In the genomic region with DNA sequence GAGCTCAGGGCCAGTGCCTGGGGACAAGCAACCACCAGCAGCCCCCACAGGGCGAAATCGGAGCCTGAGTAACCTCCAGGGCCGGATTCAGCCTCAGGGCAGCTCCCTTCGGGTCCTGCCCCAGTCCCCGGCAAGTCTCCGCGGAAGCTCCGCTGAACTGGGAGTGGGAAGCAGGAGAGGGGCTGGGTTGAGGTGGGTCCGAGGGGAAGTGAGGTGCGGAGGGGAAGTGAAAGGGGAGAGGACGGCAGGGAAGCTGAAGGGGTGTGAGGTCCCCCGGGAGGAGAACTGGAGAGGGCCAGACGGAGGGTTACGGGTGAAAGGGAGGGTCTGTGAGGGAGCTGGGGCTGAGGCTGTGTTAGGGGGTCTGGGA, we compare ENCODE assay signal across 9 cellular contexts. TPM values are rescaled to one million over a fixed set of nuclear protein-coding genes. Genes with fewer than 3 reads are reported as not detected.
A peak's percentile ranks its signal among the peaks of the same experiment; 100 is the strongest.
DNase-seq lines count a peak whose midpoint lies in the region; ATAC-seq lines count a peak whose summit lies in the region.
"Had no signal": no experiment of that assay in that cellular context is flagged by ENCODE, and none has a peak within 500 bp of the region (broad histone marks: within the 10 kb centered on the region; RNA-seq: fewer than 3 reads in every experiment).

No MANE protein-coding gene starts in this region.

- H3K36me3 Mint-ChIP-seq in T-cell = no peaks in the 10 kb centered on the region
- H3K36me3 Mint-ChIP-seq in stimulated activated memory B cell treated with anti-CD40 and anti-IgM and Interleukin-4, amounts not matched to agents 10 μg/mL and 1 μg/mL and 100 μg/mL, for 72 hours = peaks cover 8% of the 10 kb centered on the region

- peaks cover 0 to 15% (median 8%) of the 10 kb centered on the region in 3 donors for H3K4me1 Mint-ChIP-seq in T-cell
- H3K4me1 Mint-ChIP-seq in stimulated activated memory B cell treated with anti-CD40 and anti-IgM and Interleukin-4, amounts not matched to agents 10 μg/mL and 1 μg/mL and 100 μg/mL, for 72 hours = peaks cover 41% of the 10 kb centered on the region

- CTCF ChIA-PET in T-cell (lab: Charles Lee) = no interaction called here

- DNase-seq in DMS79 treated with DMSO at 0.1 percent for 48 hours (lab: John Stamatoyannopoulos, UW) = peak; percentile 44
- DNase-seq in DMS79 (lab: John Stamatoyannopoulos, UW) = no peak
- DNase-seq in T-cell = no peak
- DNase-seq in iPS-NIHi7 (ENCODE audit: extremely low spot score) = peak; percentile 52
- DNase-seq in NCI-H146 treated with DMSO at 0.1 percent for 48 hours (lab: John Stamatoyannopoulos, UW; ENCODE audit: unreplicated experiment) = no peak
- DNase-seq in HuH-7.5 (ENCODE audit: low spot score) = no peak

- no peak overlapping the region for H3K27ac Mint-ChIP-seq in T-cell
- H3K27ac Mint-ChIP-seq in stimulated activated memory B cell treated with anti-CD40 and anti-IgM and Interleukin-4, amounts not matched to agents 10 μg/mL and 1 μg/mL and 100 μg/mL, for 72 hours = no peak overlapping the region

- ATAC-seq in T-cell (replicated peaks in 1 of 4) = no peak
- ATAC-seq in stimulated activated memory B cell treated with anti-CD40 and anti-IgM and Interleukin-4, amounts not matched to agents 10 μg/mL and 1 μg/mL and 100 μg/mL, for 72 hours = no peak
- ATAC-seq in HG03045 (IDR thresholded peaks at IDR 0.05; ENCODE audit: unreplicated experiment) = no peak

- POLR2A ChIA-PET in T-cell (lab: Charles Lee) = no interaction called here

- H3K9me3 Mint-ChIP-seq in T-cell = no peaks in the 10 kb centered on the region
- H3K9me3 Mint-ChIP-seq in stimulated activated memory B cell treated with anti-CD40 and anti-IgM and Interleukin-4, amounts not matched to agents 10 μg/mL and 1 μg/mL and 100 μg/mL, for 72 hours = no peaks in the 10 kb centered on the region

- H3K4me3 Mint-ChIP-seq in T-cell = peak overlapping the region in 2 of 3 donors; percentile 39 to 60
- H3K4me3 Mint-ChIP-seq in stimulated activated memory B cell treated with anti-CD40 and anti-IgM and Interleukin-4, amounts not matched to agents 10 μg/mL and 1 μg/mL and 100 μg/mL, for 72 hours = peak overlapping the region; percentile 81

- H3K27me3 Mint-ChIP-seq in T-cell = peaks cover 56 to 61% of the 10 kb centered on the region in 2 donors
- H3K27me3 Mint-ChIP-seq in stimulated activated memory B cell treated with anti-CD40 and anti-IgM and Interleukin-4, amounts not matched to agents 10 μg/mL and 1 μg/mL and 100 μg/mL, for 72 hours = peaks cover 40% of the 10 kb centered on the region

RNA-seq across cellular contexts. Expression of a gene that starts 0.6 kb away (rescaled TPM):
- total RNA-seq in T-cell = under 1 TPM in 3 of 5 donors, not detected in 2; 0.23 to 0.35 (median 0.30) TPM
- total RNA-seq: A172 had no signal

Comparison
In these comparisons a context has a peak if more than half of its experiments do, and no peak if none do; other contexts are left out.
1. DNase-seq: peak in DMS79 treated with DMSO at 0.1 percent for 48 hours (single experiment) and iPS-NIHi7 (single experiment); none in DMS79 (single experiment), T-cell (0 of 34), NCI-H146 treated with DMSO at 0.1 percent for 48 hours (single experiment) and HuH-7.5 (single experiment).